8 cellular contexts compared by ENCODE assay signal in genomic region chr1:206106328-206107167, GRCh38. TPM values are rescaled to one million over a fixed set of nuclear protein-coding genes. Genes with fewer than 3 reads are reported as not detected.
DNase-seq lines count a peak whose midpoint lies in the region; ATAC-seq and TF ChIP-seq lines count a peak whose summit lies in the region.

No MANE protein-coding gene starts in this region.

- peak; percentile 91 for DNase-seq in Ammon's horn (ENCODE audit: low spot score)
- peak; percentile 69 for DNase-seq in NCI-H146 (lab: John Stamatoyannopoulos, UW)
- DNase-seq in T-helper 1 cell: peak; percentile 33 to 73 (median 58)
- peak; percentile 50 for DNase-seq in amniotic epithelial cell (ENCODE audit: low read depth)
- DNase-seq in left ventricle myocardium superior: peak; percentile 84
- DNase-seq in sigmoid colon: peak; percentile 87

- no peak for TF ChIP-seq POLR2A in sigmoid colon (IDR thresholded peaks at IDR 0.05)

- H3K27me3 ChIP-seq in sigmoid colon: no peaks in the 10 kb centered on the region

- H3K9me3 ChIP-seq in sigmoid colon: no peaks in the 10 kb centered on the region

- no peak for TF ChIP-seq EP300 in sigmoid colon (IDR thresholded peaks at IDR 0.05)

- H3K4me1 ChIP-seq in sigmoid colon: no peaks in the 10 kb centered on the region

- 46 to 51% methylated on average over 8 of the region's 8 CpGs for WGBS in sigmoid colon, 2 donors

- no peak overlapping the region for H3K4me3 ChIP-seq in sigmoid colon

- H3K36me3 ChIP-seq in sigmoid colon: no peaks in the 10 kb centered on the region

- intact Hi-C loops in left ventricle myocardium superior (cut with micrococcal nuclease) (loop anchor here (2.0 to 5.0 kb wide), 2 partner anchors 122 to 314 kb away; no protein-coding TSS in a partner anchor), sigmoid colon (cut with DNase I) (loop anchor here (1.0 to 5.0 kb wide), 4 partner anchors 76 to 314 kb away; no protein-coding TSS in a partner anchor)

- peak; percentile 66 for ATAC-seq in GM21576 (IDR thresholded peaks at IDR 0.05; ENCODE audit: unreplicated experiment)
- ATAC-seq in left ventricle myocardium superior: peak; percentile 91
- ATAC-seq in HG02678 (IDR thresholded peaks at IDR 0.05; ENCODE audit: unreplicated experiment): no peak

- TF ChIP-seq CTCF in sigmoid colon (IDR thresholded peaks at IDR 0.05): peak; percentile 31 to 79 (median 75)

- no peak overlapping the region for H3K27ac ChIP-seq in sigmoid colon

RNA-seq across cellular contexts. Expression of gene AVPR1B, which starts 10.6 kb away (rescaled TPM):
- total RNA-seq in left ventricle myocardium superior: not detected
- total RNA-seq in sigmoid colon: under 1 TPM in 1 of 4 donors, not detected in 3; 0.36 TPM
- polyA plus RNA-seq in sigmoid colon: under 1 TPM in 1 of 3 donors, not detected in 2; 0.23 TPM

RNA-seq across cellular contexts. Expression of gene RHEX, which starts 53.6 kb away (rescaled TPM):
- total RNA-seq in left ventricle myocardium superior (1.0 TPM), sigmoid colon (1 to 10 TPM in 1 of 4 donors, not detected in 3; 3.6 TPM)
- polyA plus RNA-seq in sigmoid colon: 1 to 10 TPM in 1 of 3 donors, under 1 TPM in 1, not detected in 1; 0.54 to 2.4 TPM
